ENCODE assay signal across 8 cellular contexts in genomic region chr7:774161-775109, GRCh38. TPM values are rescaled to one million over a fixed set of nuclear protein-coding genes. Genes with fewer than 3 reads are reported as not detected.
A peak's percentile ranks its signal among the peaks of the same experiment; 100 is the strongest.
DNase-seq lines count a peak whose midpoint lies in the region; TF ChIP-seq lines count a peak whose summit lies in the region.

No MANE protein-coding gene starts in this region.

- TF ChIP-seq CTCF in GM10266 (IDR thresholded peaks at IDR 0.05; ENCODE audit: control insufficient read depth, insufficient read depth, low read depth, missing control alignments) (peak; percentile 71), ovary (IDR thresholded peaks at IDR 0.05) (peak; percentile 81 to 87 (median 87)), uterus (IDR thresholded peaks at IDR 0.05) (peak; percentile 83 to 92 (median 84))

- H3K27me3 ChIP-seq in ovary, result no peaks in the 10 kb centered on the region
- H3K27me3 ChIP-seq in uterus, result no peaks in the 10 kb centered on the region

- no peaks in the 10 kb centered on the region for H3K36me3 ChIP-seq in ovary
- no peaks in the 10 kb centered on the region for H3K36me3 ChIP-seq in uterus

- H3K9me3 ChIP-seq in ovary (no peaks in the 10 kb centered on the region), uterus (no peaks in the 10 kb centered on the region)

- WGBS in ovary, 3 donors, result 64 to 66% (median 66%) methylated on average over 56 to 65 of the region's 65 CpGs

- H3K27ac ChIP-seq in ovary, result no peak overlapping the region
- no peak overlapping the region for H3K27ac ChIP-seq in uterus

- DNase-seq in GM10266 (ENCODE audit: extremely low spot score), result peak; percentile 72
- peak; percentile 21 for DNase-seq in NCI-H2171 (lab: John Stamatoyannopoulos, UW)
- peak; percentile 65 for DNase-seq in activated T-cell treated with anti-CD3 and anti-CD28 coated beads for 48 hours (ENCODE audit: low read depth)
- peak; percentile 24 for DNase-seq in fibroblast of peridontal ligament (ENCODE audit: extremely low read depth)
- peak in 4 of 5 donors; percentile 56 to 83 (median 72) for DNase-seq in ovary
- DNase-seq in uterus, result peak; percentile 46 to 66
- no peak for DNase-seq in amniotic stem cell (lab: John Stamatoyannopoulos, UW)
- no peak for DNase-seq in mesenteric fat pad (ENCODE audit: low spot score)

- intact Hi-C loops in ovary (cut with DNase I) (loop anchor here (2.0 to 10.0 kb wide), 4 partner anchors 257 to 452 kb away; partner anchors contain the start of gene PDGFA (in 2 of the 4)), uterus (cut with DNase I; ENCODE audit: low total_unique reads) (loop anchor here (5.0 kb wide), 1 partner anchor 442 kb away; no protein-coding TSS in a partner anchor)

- H3K4me1 ChIP-seq in ovary (ENCODE audit: insufficient read depth), result peaks cover 18% of the 10 kb centered on the region
- H3K4me1 ChIP-seq in uterus, result peaks cover 8 to 22% of the 10 kb centered on the region in 2 donors

- no peak overlapping the region for H3K4me3 ChIP-seq in ovary
- no peak overlapping the region for H3K4me3 ChIP-seq in uterus

- TF ChIP-seq POLR2A in ovary (IDR thresholded peaks at IDR 0.05) (no peak), uterus (IDR thresholded peaks at IDR 0.05) (no peak)

- TF ChIP-seq EP300 in ovary (IDR thresholded peaks at IDR 0.05), result no peak

RNA-seq across cellular contexts. Expression of gene PRKAR1B, which starts 47.4 kb away (rescaled TPM):
- total RNA-seq in ovary (10 to 100 TPM; 14.3 to 49.0 (median 42.9) TPM), uterus (10 to 100 TPM in 3 of 4 donors, 1 to 10 TPM in 1; 1.0 to 45.2 (median 28.7) TPM), mesenteric fat pad (11.7 TPM)
- 10 to 100 TPM; 22.6 to 34.0 TPM for polyA plus RNA-seq in ovary

RNA-seq across cellular contexts. Expression of gene DNAAF5, which starts 47.9 kb away (rescaled TPM):
- total RNA-seq in ovary (10 to 100 TPM; 16.3 to 41.0 (median 26.0) TPM), uterus (10 to 100 TPM in 2 of 4 donors, 1 to 10 TPM in 2; 5.6 to 34.3 (median 13.3) TPM), mesenteric fat pad (20.4 TPM)
- 10 to 100 TPM; 12.9 to 14.7 TPM for polyA plus RNA-seq in ovary

RNA-seq across cellular contexts. Expression of gene SUN1, which starts 57.8 kb away (rescaled TPM):
- total RNA-seq in ovary (100 to 1,000 TPM; 140 to 196 (median 154) TPM), uterus (100 to 1,000 TPM; 139 to 624 (median 446) TPM), mesenteric fat pad (144 TPM)
- 100 to 1,000 TPM; 100 to 135 TPM for polyA plus RNA-seq in ovary

Comparison
In these comparisons a context has a peak if more than half of its experiments do, and no peak if none do; other contexts are left out.
1. DNase-seq: peak in GM10266 (single experiment), NCI-H2171 (single experiment), activated T-cell treated with anti-CD3 and anti-CD28 coated beads for 48 hours (single experiment), fibroblast of peridontal ligament (single experiment), ovary (4 of 5) and uterus (2 of 2); none in amniotic stem cell (single experiment) and mesenteric fat pad (single experiment).
2. Peak in every context shown above with its lines, with median percentiles within 50 percentile points of each other: CTCF ChIP-seq.